1 cellular context compared by ENCODE assay signal in the genomic region with DNA sequence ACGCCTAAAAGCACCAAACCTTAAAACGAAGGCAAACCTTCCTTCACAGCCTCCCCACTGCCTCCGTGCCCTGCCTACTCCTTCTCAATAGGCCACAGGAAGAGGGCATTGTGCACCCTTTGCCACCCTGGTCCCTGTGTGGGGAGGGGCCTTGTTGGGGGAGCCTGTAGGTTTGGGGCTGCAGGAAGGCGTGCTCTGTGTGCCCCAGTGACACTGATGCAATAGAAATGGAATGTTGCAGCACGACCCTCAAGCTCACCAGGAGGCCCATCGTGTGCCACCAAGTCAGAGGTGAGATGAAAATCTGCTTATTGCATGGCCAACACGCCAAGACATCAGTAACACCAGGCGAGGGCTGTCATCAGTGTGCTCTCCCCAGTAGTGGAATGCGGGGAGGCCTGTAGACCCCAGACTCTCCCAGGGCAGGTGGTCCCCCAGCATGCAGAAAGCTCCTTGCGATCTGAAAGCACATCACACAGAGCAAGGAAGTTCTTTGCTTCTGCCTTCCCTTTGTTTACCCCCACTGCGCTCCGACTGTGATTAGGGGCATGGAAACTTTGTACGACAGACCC.
A peak's percentile ranks its signal among the peaks of the same experiment; 100 is the strongest.
TF ChIP-seq lines count a peak whose summit lies in the region.

No MANE protein-coding gene starts in this region.

TF ChIP-seq in H1, 55 proteins besides CTCF, POLR2A, EP300 and RAD21:
- TF ChIP-seq CEBPB (IDR thresholded peaks at IDR 0.05; ENCODE audit: low read depth, low read length) (peak; percentile 78), POLR2AphosphoS5 (IDR thresholded peaks at IDR 0.05; ENCODE audit: low read depth, low read length) (no peak), YY1 (IDR thresholded peaks at IDR 0.05; ENCODE audit: low read depth, low read length) (no peak), RXRA (IDR thresholded peaks at IDR 0.05; ENCODE audit: insufficient read depth, low read depth, low read length) (no peak), TAF7 (optimal IDR thresholded peaks at IDR 0.05; ENCODE audit: borderline replicate concordance, low read depth, low read length) (no peak), GTF2F1 (IDR thresholded peaks at IDR 0.05; ENCODE audit: borderline replicate concordance, low read depth, low read length) (no peak), SAP30 (IDR thresholded peaks at IDR 0.05; ENCODE audit: insufficient read depth, insufficient replicate concordance, low read length) (no peak), JUND (IDR thresholded peaks at IDR 0.05; ENCODE audit: low read length) (no peak), MAFK (IDR thresholded peaks at IDR 0.05; ENCODE audit: low read depth, low read length) (no peak), KDM4A (IDR thresholded peaks at IDR 0.05; ENCODE audit: low read depth, low read length, severe bottlenecking) (peak; percentile 33)
- TF ChIP-seq, protein P1, sequence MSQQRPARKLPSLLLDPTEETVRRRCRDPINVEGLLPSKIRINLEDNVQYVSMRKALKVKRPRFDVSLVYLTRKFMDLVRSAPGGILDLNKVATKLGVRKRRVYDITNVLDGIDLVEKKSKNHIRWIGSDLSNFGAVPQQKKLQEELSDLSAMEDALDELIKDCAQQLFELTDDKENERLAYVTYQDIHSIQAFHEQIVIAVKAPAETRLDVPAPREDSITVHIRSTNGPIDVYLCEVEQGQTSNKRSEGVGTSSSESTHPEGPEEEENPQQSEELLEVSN (IDR thresholded peaks at IDR 0.05): no peak
- TF ChIP-seq, protein P2, sequence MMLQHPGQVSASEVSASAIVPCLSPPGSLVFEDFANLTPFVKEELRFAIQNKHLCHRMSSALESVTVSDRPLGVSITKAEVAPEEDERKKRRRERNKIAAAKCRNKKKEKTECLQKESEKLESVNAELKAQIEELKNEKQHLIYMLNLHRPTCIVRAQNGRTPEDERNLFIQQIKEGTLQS (IDR thresholded peaks at IDR 0.05; ENCODE audit: insufficient read depth, low read depth, low read length): no peak
